In the genomic region with DNA sequence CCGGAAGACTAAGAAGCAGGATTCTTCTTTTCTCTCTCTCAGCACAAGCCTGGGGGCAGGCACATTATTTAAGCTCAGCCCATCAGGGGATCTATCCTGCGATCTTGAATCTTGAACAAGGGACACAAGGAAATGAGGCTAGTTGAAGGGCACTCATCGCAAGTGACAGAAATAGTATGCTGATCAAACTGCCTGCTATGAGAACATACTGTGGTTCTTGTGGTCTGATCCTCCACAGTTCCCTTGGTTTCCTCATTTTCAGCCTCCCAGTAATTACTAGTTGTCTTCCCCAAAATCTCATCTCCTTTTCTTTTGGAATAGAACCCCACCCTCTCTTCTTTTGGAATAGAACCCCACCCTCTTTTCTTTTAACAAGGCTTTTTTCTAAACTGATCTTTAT, we compare ENCODE assay signal across 1 cellular context.
TF ChIP-seq lines count a peak whose summit lies in the region.

No MANE protein-coding gene starts in this region.

TF ChIP-seq in GM23338, 12 proteins besides CTCF, POLR2A, EP300 and RAD21 (continued from another document):
- TF ChIP-seq, protein P1, sequence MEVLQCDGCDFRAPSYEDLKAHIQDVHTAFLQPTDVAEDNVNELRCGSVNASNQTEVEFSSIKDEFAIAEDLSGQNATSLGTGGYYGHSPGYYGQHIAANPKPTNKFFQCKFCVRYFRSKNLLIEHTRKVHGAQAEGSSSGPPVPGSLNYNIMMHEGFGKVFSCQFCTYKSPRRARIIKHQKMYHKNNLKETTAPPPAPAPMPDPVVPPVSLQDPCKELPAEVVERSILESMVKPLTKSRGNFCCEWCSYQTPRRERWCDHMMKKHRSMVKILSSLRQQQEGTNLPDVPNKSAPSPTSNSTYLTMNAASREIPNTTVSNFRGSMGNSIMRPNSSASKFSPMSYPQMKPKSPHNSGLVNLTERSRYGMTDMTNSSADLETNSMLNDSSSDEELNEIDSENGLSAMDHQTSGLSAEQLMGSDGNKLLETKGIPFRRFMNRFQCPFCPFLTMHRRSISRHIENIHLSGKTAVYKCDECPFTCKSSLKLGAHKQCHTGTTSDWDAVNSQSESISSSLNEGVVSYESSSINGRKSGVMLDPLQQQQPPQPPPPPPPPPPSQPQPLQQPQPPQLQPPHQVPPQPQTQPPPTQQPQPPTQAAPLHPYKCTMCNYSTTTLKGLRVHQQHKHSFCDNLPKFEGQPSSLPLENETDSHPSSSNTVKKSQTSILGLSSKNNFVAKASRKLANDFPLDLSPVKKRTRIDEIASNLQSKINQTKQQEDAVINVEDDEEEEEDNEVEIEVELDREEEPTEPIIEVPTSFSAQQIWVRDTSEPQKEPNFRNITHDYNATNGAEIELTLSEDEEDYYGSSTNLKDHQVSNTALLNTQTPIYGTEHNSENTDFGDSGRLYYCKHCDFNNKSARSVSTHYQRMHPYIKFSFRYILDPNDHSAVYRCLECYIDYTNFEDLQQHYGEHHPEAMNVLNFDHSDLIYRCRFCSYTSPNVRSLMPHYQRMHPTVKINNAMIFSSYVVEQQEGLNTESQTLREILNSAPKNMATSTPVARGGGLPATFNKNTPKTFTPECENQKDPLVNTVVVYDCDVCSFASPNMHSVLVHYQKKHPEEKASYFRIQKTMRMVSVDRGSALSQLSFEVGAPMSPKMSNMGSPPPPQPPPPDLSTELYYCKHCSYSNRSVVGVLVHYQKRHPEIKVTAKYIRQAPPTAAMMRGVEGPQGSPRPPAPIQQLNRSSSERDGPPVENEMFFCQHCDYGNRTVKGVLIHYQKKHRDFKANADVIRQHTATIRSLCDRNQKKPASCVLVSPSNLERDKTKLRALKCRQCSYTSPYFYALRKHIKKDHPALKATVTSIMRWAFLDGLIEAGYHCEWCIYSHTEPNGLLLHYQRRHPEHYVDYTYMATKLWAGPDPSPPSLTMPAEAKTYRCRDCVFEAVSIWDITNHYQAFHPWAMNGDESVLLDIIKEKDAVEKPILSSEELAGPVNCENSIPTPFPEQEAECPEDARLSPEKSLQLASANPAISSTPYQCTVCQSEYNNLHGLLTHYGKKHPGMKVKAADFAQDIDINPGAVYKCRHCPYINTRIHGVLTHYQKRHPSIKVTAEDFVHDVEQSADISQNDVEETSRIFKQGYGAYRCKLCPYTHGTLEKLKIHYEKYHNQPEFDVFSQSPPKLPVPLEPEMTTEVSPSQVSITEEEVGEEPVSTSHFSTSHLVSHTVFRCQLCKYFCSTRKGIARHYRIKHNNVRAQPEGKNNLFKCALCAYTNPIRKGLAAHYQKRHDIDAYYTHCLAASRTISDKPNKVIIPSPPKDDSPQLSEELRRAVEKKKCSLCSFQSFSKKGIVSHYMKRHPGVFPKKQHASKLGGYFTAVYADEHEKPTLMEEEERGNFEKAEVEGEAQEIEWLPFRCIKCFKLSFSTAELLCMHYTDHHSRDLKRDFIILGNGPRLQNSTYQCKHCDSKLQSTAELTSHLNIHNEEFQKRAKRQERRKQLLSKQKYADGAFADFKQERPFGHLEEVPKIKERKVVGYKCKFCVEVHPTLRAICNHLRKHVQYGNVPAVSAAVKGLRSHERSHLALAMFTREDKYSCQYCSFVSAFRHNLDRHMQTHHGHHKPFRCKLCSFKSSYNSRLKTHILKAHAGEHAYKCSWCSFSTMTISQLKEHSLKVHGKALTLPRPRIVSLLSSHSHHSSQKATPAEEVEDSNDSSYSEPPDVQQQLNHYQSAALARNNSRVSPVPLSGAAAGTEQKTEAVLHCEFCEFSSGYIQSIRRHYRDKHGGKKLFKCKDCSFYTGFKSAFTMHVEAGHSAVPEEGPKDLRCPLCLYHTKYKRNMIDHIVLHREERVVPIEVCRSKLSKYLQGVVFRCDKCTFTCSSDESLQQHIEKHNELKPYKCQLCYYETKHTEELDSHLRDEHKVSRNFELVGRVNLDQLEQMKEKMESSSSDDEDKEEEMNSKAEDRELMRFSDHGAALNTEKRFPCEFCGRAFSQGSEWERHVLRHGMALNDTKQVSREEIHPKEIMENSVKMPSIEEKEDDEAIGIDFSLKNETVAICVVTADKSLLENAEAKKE (CRISPR knock-in tag; IDR thresholded peaks at IDR 0.05) = no peak
- TF ChIP-seq STAT1 (IDR thresholded peaks at IDR 0.05; ENCODE audit: unreplicated experiment) = no peak
TF ChIP-seq in GM23338: peak in this region for 0.
